ENCODE assay signal across 9 cellular contexts in the genomic region with DNA sequence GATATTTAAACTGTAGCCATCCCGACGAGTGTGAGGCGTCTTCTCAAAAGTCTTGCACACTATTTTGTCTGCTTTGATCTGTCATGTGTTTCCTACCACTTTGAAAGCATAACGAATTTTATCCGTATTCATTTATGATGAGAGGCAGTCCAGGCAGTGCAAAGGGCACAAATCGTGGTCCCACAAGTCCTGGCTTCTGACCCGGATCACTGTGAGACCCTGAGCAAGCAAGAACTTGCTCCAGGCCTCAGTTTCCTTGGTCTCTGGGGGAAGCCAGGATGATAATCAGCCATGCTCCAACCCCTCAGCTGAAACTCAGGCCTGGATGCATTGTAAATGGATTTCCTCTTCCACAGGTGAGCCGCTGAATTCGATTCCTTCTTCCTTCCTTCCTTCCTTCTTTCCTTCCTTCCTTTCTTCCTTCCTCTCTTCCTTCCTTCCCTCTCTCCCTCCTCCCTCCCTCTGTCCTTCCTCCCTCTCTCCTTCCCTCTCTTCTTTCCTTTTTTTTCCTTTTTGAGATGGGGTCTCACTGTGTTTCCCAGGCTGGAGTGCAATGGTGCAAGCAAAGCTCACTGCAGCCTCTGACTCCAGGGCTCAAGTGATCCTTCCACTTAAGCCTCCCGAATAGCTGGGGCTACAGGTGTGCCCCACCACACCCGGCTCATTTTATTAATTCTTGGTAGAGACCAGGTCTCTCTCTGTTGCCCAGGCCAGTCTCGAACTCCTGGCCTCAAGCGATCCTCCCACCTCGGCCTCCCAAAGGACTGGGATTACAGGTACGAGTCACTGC. TPM values are rescaled to one million over a fixed set of nuclear protein-coding genes. Genes with fewer than 3 reads are reported as not detected.
DNase-seq lines count a peak whose midpoint lies in the region; ATAC-seq, FAIRE-seq and TF ChIP-seq lines count a peak whose summit lies in the region.
"Had no signal": no experiment of that assay in that cellular context is flagged by ENCODE, and none has a peak within 500 bp of the region (broad histone marks: within the 10 kb centered on the region; RNA-seq: fewer than 3 reads in every experiment).

No MANE protein-coding gene starts in this region.

- H3K9me3 ChIP-seq in SK-N-SH (no peaks in the 10 kb centered on the region), subcutaneous abdominal adipose tissue (ENCODE audit: control insufficient read depth in 5 of 5, low read length in 5 of 5) (no peaks in the 10 kb centered on the region)

- no peak overlapping the region for H3K4me3 ChIP-seq in SK-N-SH (ENCODE audit: low read depth in 2 of 2, low read length in 1 of 2)
- H3K4me3 ChIP-seq in subcutaneous abdominal adipose tissue (ENCODE audit: low read depth in 1 of 5, low read length in 5 of 5), result peak overlapping the region; percentile 68 to 79 (median 72)

- DNase-seq in SK-N-SH (no peak), NCI-H1694 treated with DMSO at 0.1 percent for 48 hours (lab: John Stamatoyannopoulos, UW) (no peak), hypothalamus (lab: John Stamatoyannopoulos, UW) (no peak), HTR-8/SVneo (ENCODE audit: insufficient read length, low spot score) (no peak)
- DNase-seq in activated naive CD8-positive, alpha-beta T cell treated with anti-CD3 and anti-CD28 coated beads, Interleukin-2, amount 50 U/mL, for 24 hours, result no peak

- no peak for TF ChIP-seq RAD21 in SK-N-SH (IDR thresholded peaks at IDR 0.05; ENCODE audit: low read length)

- H3K4me1 ChIP-seq in SK-N-SH (ENCODE audit: control insufficient read depth in 1 of 2, insufficient read depth in 2 of 2, low read depth in 1 of 2, low read length in 1 of 2) (no peaks in the 10 kb centered on the region; a peak in 1 of 4 replicates), subcutaneous abdominal adipose tissue (ENCODE audit: control insufficient read depth in 5 of 5, insufficient read depth in 5 of 5, low read length in 5 of 5) (peaks cover 0 to 34% (median 23%) of the 10 kb centered on the region in 5 donors)

- H3K9ac ChIP-seq in SK-N-SH (no peak overlapping the region), subcutaneous abdominal adipose tissue (ENCODE audit: low read length in 5 of 5) (peak overlapping the region; percentile 77 to 91 (median 90))

- H3K4me1 Mint-ChIP-seq in activated naive CD8-positive, alpha-beta T cell treated with anti-CD3 and anti-CD28 coated beads, Interleukin-2, amount 50 U/mL, for 24 hours, result peaks cover 11% of the 10 kb centered on the region

- POLR2A ChIA-PET in SK-N-SH (lab: Yijun Ruan, JAX), result interaction anchor here (1.0 to 2.2 kb wide), 2 partner anchors 19 to 91 kb away, joined by 3 to 21 read pairs; partner anchors contain the start of gene ZKSCAN1

- no peaks in the 10 kb centered on the region for H3K36me3 Mint-ChIP-seq in activated naive CD8-positive, alpha-beta T cell treated with anti-CD3 and anti-CD28 coated beads, Interleukin-2, amount 50 U/mL, for 24 hours (ENCODE audit: low read depth)

- TF ChIP-seq EP300 in SK-N-SH (IDR thresholded peaks at IDR 0.05; ENCODE audit: borderline replicate concordance in 1 of 2, low read depth in 1 of 2, low read length in 1 of 2), result no peak

- H3K36me3 ChIP-seq in SK-N-SH (replicated peaks in 1 of 2; ENCODE audit: control insufficient read depth in 1 of 2, insufficient read depth in 2 of 2, low read length in 1 of 2), result no peaks in the 10 kb centered on the region
- no peaks in the 10 kb centered on the region for H3K36me3 ChIP-seq in subcutaneous abdominal adipose tissue (ENCODE audit: control insufficient read depth in 5 of 5, insufficient read depth in 5 of 5, low read length in 5 of 5)

- no peak for TF ChIP-seq CTCF in SK-N-SH (IDR thresholded peaks at IDR 0.05)

- 72% methylated on average over 15 of the region's 15 CpGs for WGBS in SK-N-SH (ENCODE audit: low lambda C conversion rate)

- H3K27me3 Mint-ChIP-seq in activated naive CD8-positive, alpha-beta T cell treated with anti-CD3 and anti-CD28 coated beads, Interleukin-2, amount 50 U/mL, for 24 hours, result no peaks in the 10 kb centered on the region

- H4K20me1 ChIP-seq in SK-N-SH (ENCODE audit: insufficient read depth), result no peaks in the 10 kb centered on the region

- ATAC-seq in SK-N-SH treated with all-trans-retinoic acid at 6 μM for 48 hours, result no peak
- no peak for ATAC-seq in activated naive CD8-positive, alpha-beta T cell treated with anti-CD3 and anti-CD28 coated beads, Interleukin-2, amount 50 U/mL, for 24 hours

- H2AFZ ChIP-seq in SK-N-SH (ENCODE audit: low read depth), result peak overlapping the region; percentile 63; the same call in 1 of the 2 replicates

- no peaks in the 10 kb centered on the region for H3K9me3 Mint-ChIP-seq in activated naive CD8-positive, alpha-beta T cell treated with anti-CD3 and anti-CD28 coated beads, Interleukin-2, amount 50 U/mL, for 24 hours

- H3K27me3 ChIP-seq in SK-N-SH (ENCODE audit: insufficient read depth) (peaks cover 7% of the 10 kb centered on the region; the same call in 1 of the 2 replicates), layer of hippocampus (ENCODE audit: control insufficient read depth, insufficient read depth, low read length) (no peaks in the 10 kb centered on the region), subcutaneous abdominal adipose tissue (ENCODE audit: control insufficient read depth in 5 of 5, insufficient read depth in 4 of 5, low read length in 5 of 5) (no peaks in the 10 kb centered on the region)

- H3K4me3 Mint-ChIP-seq in activated naive CD8-positive, alpha-beta T cell treated with anti-CD3 and anti-CD28 coated beads, Interleukin-2, amount 50 U/mL, for 24 hours, result peak overlapping the region; percentile 68

- no peak overlapping the region for H3K4me2 ChIP-seq in SK-N-SH

- no peak for FAIRE-seq in HTR-8/SVneo (lab: Jason Lieb, UNC)

- no peaks in the 10 kb centered on the region for H3K79me2 ChIP-seq in SK-N-SH (ENCODE audit: insufficient read depth)

- peak overlapping the region; percentile 43 for H3K27ac Mint-ChIP-seq in activated naive CD8-positive, alpha-beta T cell treated with anti-CD3 and anti-CD28 coated beads, Interleukin-2, amount 50 U/mL, for 24 hours

- no peaks in the 10 kb centered on the region for H3F3A ChIP-seq in SK-N-SH (replicated peaks; ENCODE audit: insufficient read depth)

- no peak overlapping the region for H3K27ac ChIP-seq in SK-N-SH (ENCODE audit: low read depth in 2 of 2, low read length in 1 of 2)
- H3K27ac ChIP-seq in layer of hippocampus (ENCODE audit: low read depth, low read length), result peak overlapping the region; percentile 92
- H3K27ac ChIP-seq in subcutaneous abdominal adipose tissue (ENCODE audit: low read depth, low read length), result peak overlapping the region; percentile 67
- H3K27ac ChIP-seq: 22Rv1 had no signal

- CTCF ChIA-PET in SK-N-SH (lab: Yijun Ruan, JAX), result interaction anchor here (0.6 to 5.7 kb wide), 9 partner anchors 11 to 506 kb away, joined by 4 to 60 read pairs (median 5); partner anchors contain the start of genes GJC3 and ZSCAN21

- H3K9me2 ChIP-seq in SK-N-SH, result no peaks in the 10 kb centered on the region

TF ChIP-seq in SK-N-SH, 30 proteins besides CTCF, POLR2A, EP300 and RAD21 (continues in another document):
- TF ChIP-seq TEAD4 (IDR thresholded peaks at IDR 0.05; ENCODE audit: borderline replicate concordance, insufficient read depth) (no peak), FOSL2 (IDR thresholded peaks at IDR 0.05; ENCODE audit: borderline replicate concordance, low read depth) (no peak), POLR2AphosphoS5 (IDR thresholded peaks at IDR 0.05; ENCODE audit: low read depth, low read length) (no peak), TCF12 (IDR thresholded peaks at IDR 0.05) (no peak)

TF ChIP-seq in SK-N-SH treated with all-trans-retinoic acid at 6 μM for 48 hours, 23 proteins besides CTCF, POLR2A, EP300 and RAD21 (continues in another document):
- TF ChIP-seq ZFP3 (CRISPR knock-in tag; IDR thresholded peaks at IDR 0.05), result no peak
- TF ChIP-seq CSDC2 (CRISPR knock-in tag; IDR thresholded peaks at IDR 0.05), result no peak
- TF ChIP-seq ZFP30 (CRISPR knock-in tag; IDR thresholded peaks at IDR 0.05), result no peak
- TF ChIP-seq, protein P1, sequence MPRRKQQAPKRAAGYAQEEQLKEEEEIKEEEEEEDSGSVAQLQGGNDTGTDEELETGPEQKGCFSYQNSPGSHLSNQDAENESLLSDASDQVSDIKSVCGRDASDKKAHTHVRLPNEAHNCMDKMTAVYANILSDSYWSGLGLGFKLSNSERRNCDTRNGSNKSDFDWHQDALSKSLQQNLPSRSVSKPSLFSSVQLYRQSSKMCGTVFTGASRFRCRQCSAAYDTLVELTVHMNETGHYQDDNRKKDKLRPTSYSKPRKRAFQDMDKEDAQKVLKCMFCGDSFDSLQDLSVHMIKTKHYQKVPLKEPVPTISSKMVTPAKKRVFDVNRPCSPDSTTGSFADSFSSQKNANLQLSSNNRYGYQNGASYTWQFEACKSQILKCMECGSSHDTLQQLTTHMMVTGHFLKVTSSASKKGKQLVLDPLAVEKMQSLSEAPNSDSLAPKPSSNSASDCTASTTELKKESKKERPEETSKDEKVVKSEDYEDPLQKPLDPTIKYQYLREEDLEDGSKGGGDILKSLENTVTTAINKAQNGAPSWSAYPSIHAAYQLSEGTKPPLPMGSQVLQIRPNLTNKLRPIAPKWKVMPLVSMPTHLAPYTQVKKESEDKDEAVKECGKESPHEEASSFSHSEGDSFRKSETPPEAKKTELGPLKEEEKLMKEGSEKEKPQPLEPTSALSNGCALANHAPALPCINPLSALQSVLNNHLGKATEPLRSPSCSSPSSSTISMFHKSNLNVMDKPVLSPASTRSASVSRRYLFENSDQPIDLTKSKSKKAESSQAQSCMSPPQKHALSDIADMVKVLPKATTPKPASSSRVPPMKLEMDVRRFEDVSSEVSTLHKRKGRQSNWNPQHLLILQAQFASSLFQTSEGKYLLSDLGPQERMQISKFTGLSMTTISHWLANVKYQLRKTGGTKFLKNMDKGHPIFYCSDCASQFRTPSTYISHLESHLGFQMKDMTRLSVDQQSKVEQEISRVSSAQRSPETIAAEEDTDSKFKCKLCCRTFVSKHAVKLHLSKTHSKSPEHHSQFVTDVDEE (CRISPR knock-in tag; IDR thresholded peaks at IDR 0.05), result no peak

RNA-seq across cellular contexts. Expression of gene ZKSCAN1, which starts 18.4 kb away (rescaled TPM):
- polyA plus RNA-seq in SK-N-SH (2012; rRNA removed), result 21.1 and 30.7 TPM in 2 replicates
- 21.8 and 23.1 TPM in 2 replicates for polyA plus RNA-seq in SK-N-SH (2012; cell fraction: cytosol; rRNA removed)
- polyA plus RNA-seq in SK-N-SH (2012; cell fraction: nucleus; rRNA removed), result 53.7 and 53.9 TPM in 2 replicates

RNA-seq across cellular contexts. Expression of gene AZGP1, which starts 21.1 kb away (rescaled TPM):
- 0.15 TPM in 1 of 2 replicates, not detected in the other for polyA plus RNA-seq in SK-N-SH (2012; rRNA removed)
- polyA plus RNA-seq in SK-N-SH (2012; cell fraction: cytosol; rRNA removed), result 0.05 and 0.07 TPM in 2 replicates
- polyA plus RNA-seq in SK-N-SH (2012; cell fraction: nucleus; rRNA removed), result not detected in 2 replicates

RNA-seq across cellular contexts. Expression of gene ZSCAN21, which starts 52.6 kb away (rescaled TPM):
- 17.5 and 22.8 TPM in 2 replicates for polyA plus RNA-seq in SK-N-SH (2012; rRNA removed)
- polyA plus RNA-seq in SK-N-SH (2012; cell fraction: cytosol; rRNA removed), result 16.5 and 18.9 TPM in 2 replicates
- polyA plus RNA-seq in SK-N-SH (2012; cell fraction: nucleus; rRNA removed), result 17.3 and 22.4 TPM in 2 replicates

Comparison
In these comparisons a context has a peak if more than half of its experiments do, and no peak if none do; other contexts are left out.
1. H3K27ac ChIP-seq: peak in layer of hippocampus (single experiment) and subcutaneous abdominal adipose tissue (single experiment); none in SK-N-SH (0 of 2).
2. H3K4me3 ChIP-seq: peak in subcutaneous abdominal adipose tissue (5 of 5); none in SK-N-SH (0 of 2).